9 cellular contexts compared by ENCODE assay signal in genomic region chr9:1052119-1052907, GRCh38. TPM values are rescaled to one million over a fixed set of nuclear protein-coding genes. Genes with fewer than 3 reads are reported as not detected.
DNase-seq lines count a peak whose midpoint lies in the region; ATAC-seq and TF ChIP-seq lines count a peak whose summit lies in the region.
"Had no signal": no experiment of that assay in that cellular context is flagged by ENCODE, and none has a peak within 500 bp of the region (broad histone marks: within the 10 kb centered on the region; RNA-seq: fewer than 3 reads in every experiment).

No MANE protein-coding gene starts in this region.

- POLR2A ChIA-PET in activated CD8-positive, alpha-beta T cell treated with anti-CD3 and anti-CD28 coated beads, Interleukin-2, amount 10 ng/mL, durations not matched to agents 7 days and 5 days (lab: Charles Lee) = no interaction called here
- POLR2A ChIA-PET in activated CD8-positive, alpha-beta T cell treated with anti-CD3 and anti-CD28 coated beads for 36 hours (lab: Charles Lee) = no interaction called here

- H3K4me3 Mint-ChIP-seq in activated CD8-positive, alpha-beta T cell treated with anti-CD3 and anti-CD28 coated beads, Interleukin-2, amount 10 ng/mL, durations not matched to agents 7 days and 5 days = peak overlapping the region; percentile 22
- H3K4me3 Mint-ChIP-seq in activated CD8-positive, alpha-beta T cell treated with anti-CD3 and anti-CD28 coated beads for 36 hours = no peak overlapping the region

- H3K4me1 Mint-ChIP-seq in activated CD8-positive, alpha-beta T cell treated with anti-CD3 and anti-CD28 coated beads, Interleukin-2, amount 10 ng/mL, durations not matched to agents 7 days and 5 days (ENCODE audit: low read depth) = peaks cover 33% of the 10 kb centered on the region
- H3K4me1 Mint-ChIP-seq in activated CD8-positive, alpha-beta T cell treated with anti-CD3 and anti-CD28 coated beads for 36 hours (ENCODE audit: low read depth) = peaks cover 35% of the 10 kb centered on the region

- peaks cover 81% of the 10 kb centered on the region for H3K27me3 Mint-ChIP-seq in activated CD8-positive, alpha-beta T cell treated with anti-CD3 and anti-CD28 coated beads, Interleukin-2, amount 10 ng/mL, durations not matched to agents 7 days and 5 days (ENCODE audit: low read depth)
- peaks cover 78% of the 10 kb centered on the region for H3K27me3 Mint-ChIP-seq in activated CD8-positive, alpha-beta T cell treated with anti-CD3 and anti-CD28 coated beads for 36 hours

- WGBS in lung, 2 donors = 7 to 8% methylated on average over 33 to 36 of the region's 36 CpGs

- TF ChIP-seq CTCF in activated CD8-positive, alpha-beta T cell treated with anti-CD3 and anti-CD28 coated beads for 36 hours (IDR thresholded peaks at IDR 0.05) = no peak
- TF ChIP-seq CTCF in ascending aorta (IDR thresholded peaks at IDR 0.05) (no peak), lung (IDR thresholded peaks at IDR 0.05; ENCODE audit: control extremely low read depth, extremely low read depth) (no peak)

- CTCF ChIA-PET in activated CD8-positive, alpha-beta T cell treated with anti-CD3 and anti-CD28 coated beads, Interleukin-2, amount 10 ng/mL, durations not matched to agents 7 days and 5 days (lab: Charles Lee) = interaction anchor here (1.4 kb wide), 1 partner anchor 13 kb away, joined by 3 read pairs; no protein-coding TSS in a partner anchor
- CTCF ChIA-PET in activated CD8-positive, alpha-beta T cell treated with anti-CD3 and anti-CD28 coated beads for 36 hours (lab: Charles Lee) = no interaction called here

- peaks cover 15% of the 10 kb centered on the region for H3K27me3 ChIP-seq in ascending aorta
- H3K27me3 ChIP-seq in lung (ENCODE audit: control insufficient read depth, insufficient read depth) = peaks cover 5% of the 10 kb centered on the region

- H3K36me3 ChIP-seq in ascending aorta (no peaks in the 10 kb centered on the region), lung (ENCODE audit: control insufficient read depth in 2 of 2, insufficient read depth in 2 of 2, low read length in 2 of 2) (no peaks in the 10 kb centered on the region)

- no peak for DNase-seq in activated CD8-positive, alpha-beta T cell treated with anti-CD3 and anti-CD28 coated beads, Interleukin-2, amount 10 ng/mL, durations not matched to agents 7 days and 5 days
- DNase-seq in activated CD8-positive, alpha-beta T cell treated with anti-CD3 and anti-CD28 coated beads for 36 hours = no peak
- no peak for DNase-seq in ascending aorta (ENCODE audit: low spot score in 2 of 2)
- DNase-seq in lung (ENCODE audit: low spot score) = no peak
- DNase-seq in substantia nigra (lab: John Stamatoyannopoulos, UW) = peak in 10 of 49 donors; percentile 12 to 46 (median 26)
- DNase-seq in NCI-H1105 (lab: John Stamatoyannopoulos, UW) = no peak
- DNase-seq in DMS79 treated with DMSO at 0.1 percent for 48 hours (lab: John Stamatoyannopoulos, UW) = no peak
- no peak for DNase-seq in EL

- peaks cover 11% of the 10 kb centered on the region for H3K36me3 Mint-ChIP-seq in activated CD8-positive, alpha-beta T cell treated with anti-CD3 and anti-CD28 coated beads, Interleukin-2, amount 10 ng/mL, durations not matched to agents 7 days and 5 days (ENCODE audit: low read depth)
- no peaks in the 10 kb centered on the region for H3K36me3 Mint-ChIP-seq in activated CD8-positive, alpha-beta T cell treated with anti-CD3 and anti-CD28 coated beads for 36 hours (ENCODE audit: low read depth)

- peak overlapping the region; percentile 60 for H3K27ac Mint-ChIP-seq in activated CD8-positive, alpha-beta T cell treated with anti-CD3 and anti-CD28 coated beads, Interleukin-2, amount 10 ng/mL, durations not matched to agents 7 days and 5 days
- no peak overlapping the region for H3K27ac Mint-ChIP-seq in activated CD8-positive, alpha-beta T cell treated with anti-CD3 and anti-CD28 coated beads for 36 hours

- H3K4me1 ChIP-seq in ascending aorta = peaks cover 7 to 13% of the 10 kb centered on the region in 2 donors
- H3K4me1 ChIP-seq in lung (ENCODE audit: control insufficient read depth in 2 of 2, insufficient read depth in 2 of 2, low read length in 2 of 2) = peaks cover 0 to 19% of the 10 kb centered on the region in 2 donors

- peaks cover 10% of the 10 kb centered on the region for H3K9me3 Mint-ChIP-seq in activated CD8-positive, alpha-beta T cell treated with anti-CD3 and anti-CD28 coated beads, Interleukin-2, amount 10 ng/mL, durations not matched to agents 7 days and 5 days (ENCODE audit: insufficient read depth)
- H3K9me3 Mint-ChIP-seq in activated CD8-positive, alpha-beta T cell treated with anti-CD3 and anti-CD28 coated beads for 36 hours = peaks cover 10% of the 10 kb centered on the region

- H3K9me3 ChIP-seq in ascending aorta (no peaks in the 10 kb centered on the region), lung (ENCODE audit: control insufficient read depth in 2 of 2, insufficient read depth in 1 of 2, low read length in 1 of 2) (peaks cover 0 to 5% of the 10 kb centered on the region in 2 donors)

- intact Hi-C loops in activated CD8-positive, alpha-beta T cell treated with anti-CD3 and anti-CD28 coated beads for 36 hours (cut with micrococcal nuclease) = loop anchor here (5.0 kb wide), 1 partner anchor 210 kb away; the partner anchor contains the start of gene DMRT1
- intact Hi-C loops in ascending aorta (cut with DNase I) = no loop called here

- no peak for ATAC-seq in activated CD8-positive, alpha-beta T cell treated with anti-CD3 and anti-CD28 coated beads, Interleukin-2, amount 10 ng/mL, durations not matched to agents 7 days and 5 days
- no peak for ATAC-seq in activated CD8-positive, alpha-beta T cell treated with anti-CD3 and anti-CD28 coated beads for 36 hours
- ATAC-seq in lung (ENCODE audit: insufficient read depth, low FRiP score) = no peak

- H3K27ac ChIP-seq in ascending aorta (no peak overlapping the region), lung (ENCODE audit: low read depth in 1 of 2, low read length in 1 of 2) (no peak overlapping the region), substantia nigra (ENCODE audit: low read depth, low read length, poor library complexity, severe bottlenecking) (peak overlapping the region; percentile 78)
- H3K27ac ChIP-seq: C4-2B had no signal

- H3K4me3 ChIP-seq in ascending aorta (peak overlapping the region; percentile 45 to 56), lung (peak overlapping the region; percentile 5)

RNA-seq across cellular contexts. Expression of gene DMRT2, which starts 2.2 kb away (rescaled TPM):
- not detected for total RNA-seq in activated CD8-positive, alpha-beta T cell treated with anti-CD3 and anti-CD28 coated beads, Interleukin-2, amount 10 ng/mL, durations not matched to agents 7 days and 5 days
- total RNA-seq in activated CD8-positive, alpha-beta T cell treated with anti-CD3 and anti-CD28 coated beads for 36 hours = not detected
- total RNA-seq in ascending aorta (7.2 TPM), lung (1 to 10 TPM in 1 of 2 donors, under 1 TPM in 1; 0.52 to 1.7 TPM)
- polyA plus RNA-seq in lung = under 1 TPM; 0.62 to 0.98 TPM
